8 cellular contexts compared by ENCODE assay signal in the genomic region with DNA sequence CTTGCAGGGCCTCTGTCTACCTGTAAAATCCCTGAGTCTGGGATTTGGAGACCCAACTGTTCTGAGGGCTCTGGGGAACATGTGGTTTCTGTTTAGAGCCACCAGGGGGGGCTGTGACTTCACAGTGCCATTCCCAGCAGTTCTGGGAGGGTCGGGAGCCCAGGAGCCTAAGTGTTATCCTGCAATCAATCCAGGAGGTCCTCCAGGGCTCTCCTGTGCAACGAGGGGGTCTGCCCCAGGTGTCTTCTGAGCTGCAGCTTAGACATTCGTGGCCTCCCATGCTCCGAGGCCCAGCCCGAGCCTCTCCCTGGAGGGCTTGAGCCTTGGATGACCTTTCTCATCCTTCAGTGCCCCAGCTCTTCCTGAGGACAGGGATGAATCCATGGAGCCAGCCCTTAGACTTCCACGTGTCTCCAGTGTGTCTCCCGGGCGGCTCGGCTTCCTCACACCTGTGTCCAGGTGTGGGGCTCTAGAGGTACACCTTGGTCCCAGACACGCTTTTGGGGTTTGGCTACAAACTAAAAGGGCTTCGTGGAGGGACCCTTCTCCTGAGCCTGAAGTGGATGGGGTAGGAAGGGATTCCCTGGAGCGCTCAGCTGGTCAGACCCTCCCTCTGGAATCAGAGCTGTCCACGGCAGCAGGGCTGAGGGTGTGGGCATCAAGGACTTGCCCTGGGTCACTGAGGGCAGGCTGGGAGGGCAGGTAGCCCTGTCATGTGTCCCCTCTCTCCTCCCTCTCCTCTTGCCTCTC.
A peak's percentile ranks its signal among the peaks of the same experiment; 100 is the strongest.
DNase-seq lines count a peak whose midpoint lies in the region; ATAC-seq and TF ChIP-seq lines count a peak whose summit lies in the region.

No MANE protein-coding gene starts in this region.

- DNase-seq in COLO829 (ENCODE audit: low spot score) (peak; percentile 71), NCI-H774 (lab: John Stamatoyannopoulos, UW) (peak; percentile 4), astrocyte of the spinal cord (ENCODE audit: low read depth, low spot score) (peak; percentile 48), iPS DF 19.7 (ENCODE audit: low read depth, low spot score) (peak; percentile 59), smooth muscle cell of the brain vasculature (ENCODE audit: low read depth, low spot score) (peak; percentile 33)

- in situ Hi-C loops in astrocyte of the spinal cord (cut with HindIII; ENCODE audit: low sequenced_read_pairs) = no loop called here

- ATAC-seq in GM21619 (IDR thresholded peaks at IDR 0.05; ENCODE audit: unreplicated experiment) (peak; percentile 51), GM21737 (IDR thresholded peaks at IDR 0.05; ENCODE audit: unreplicated experiment) (no peak), HG02610 (IDR thresholded peaks at IDR 0.05; ENCODE audit: unreplicated experiment) (no peak)

- peak; percentile 80 for TF ChIP-seq CTCF in astrocyte of the spinal cord (IDR thresholded peaks at IDR 0.05; ENCODE audit: low read depth, low read length)

- no peak overlapping the region for H3K4me3 ChIP-seq in astrocyte of the spinal cord (ENCODE audit: low read depth, low read length)

Comparison
In these comparisons a context has a peak if more than half of its experiments do, and no peak if none do; other contexts are left out.
1. DNase-seq: peak in every context shown above with its lines; median percentile 71 in COLO829; 59 in iPS DF 19.7; 48 in astrocyte of the spinal cord; 33 in smooth muscle cell of the brain vasculature; 4 in NCI-H774.